12 cellular contexts compared by ENCODE assay signal in genomic region chr12:46260153-46260912, GRCh38.
DNase-seq lines count a peak whose midpoint lies in the region; ATAC-seq and TF ChIP-seq lines count a peak whose summit lies in the region.
"Had no signal": no experiment of that assay in that cellular context is flagged by ENCODE, and none has a peak within 500 bp of the region (broad histone marks: within the 10 kb centered on the region; RNA-seq: fewer than 3 reads in every experiment).

No MANE protein-coding gene starts in this region.

- H3K27ac ChIP-seq in 22Rv1 = peak overlapping the region; percentile 57
- H3K27ac ChIP-seq: BLaER1 treated with 17β-estradiol and CSF1 and Interleukin-3, amounts not matched to agents 10 nM and 100 nM had no signal

- no peak for TF ChIP-seq CTCF in 22Rv1 (IDR thresholded peaks at IDR 0.05)
- no peak for TF ChIP-seq CTCF in HFF-Myc (IDR thresholded peaks at IDR 0.05; ENCODE audit: low read depth, low read length, missing control alignments)
- TF ChIP-seq CTCF in choroid plexus epithelial cell (conservative IDR thresholded peaks at IDR 0.05; ENCODE audit: low read depth, low read length) = no peak

- no peak for DNase-seq in HFF-Myc (ENCODE audit: extremely low read depth, low read depth)
- DNase-seq in choroid plexus epithelial cell (ENCODE audit: low read depth) = peak; percentile 74
- peak; percentile 75 for DNase-seq in kidney tubule cell (ENCODE audit: low spot score)
- no peak for DNase-seq in activated gamma-delta T cell (lab: John Stamatoyannopoulos, UW)
- DNase-seq in activated T-cell treated with anti-CD3 and anti-CD28 coated beads for 4 hours = no peak
- DNase-seq: midbrain, T-helper 1 cell had no signal

- no peak for ATAC-seq in GM21529 (IDR thresholded peaks at IDR 0.05; ENCODE audit: unreplicated experiment)
- ATAC-seq in GM21515 (IDR thresholded peaks at IDR 0.05; ENCODE audit: unreplicated experiment) = no peak

- H3K4me3 ChIP-seq in HFF-Myc (replicated peaks; ENCODE audit: low read depth, low read length) = 0 out of 2 replicates have a peak overlapping the region, but pooled peaks have one; percentile 4
- no peak overlapping the region for H3K4me3 ChIP-seq in choroid plexus epithelial cell (ENCODE audit: low read depth, low read length)
- H3K4me3 ChIP-seq: BLaER1 treated with 17β-estradiol and CSF1 and Interleukin-3, amounts not matched to agents 10 nM and 100 nM; thoracic aorta had no signal

Comparison
In these comparisons a context has a peak if more than half of its experiments do, and no peak if none do; other contexts are left out.
1. DNase-seq: peak in choroid plexus epithelial cell (single experiment) and kidney tubule cell (single experiment); none in HFF-Myc (single experiment), activated gamma-delta T cell (single experiment) and activated T-cell treated with anti-CD3 and anti-CD28 coated beads for 4 hours (single experiment).